Comparison of ENCODE assay signal across 1 cellular context in genomic region chr17:47066841-47067682, GRCh38.
TF ChIP-seq lines count a peak whose summit lies in the region.

No MANE protein-coding gene starts in this region.

TF ChIP-seq in H1, 55 proteins besides CTCF, POLR2A, EP300 and RAD21 (continued from another document):
- TF ChIP-seq JUN (IDR thresholded peaks at IDR 0.05; ENCODE audit: low read depth, low read length) (no peak), TEAD4 (IDR thresholded peaks at IDR 0.05; ENCODE audit: low read depth, low read length) (no peak), CBX8 (IDR thresholded peaks at IDR 0.05; ENCODE audit: borderline replicate concordance, low read depth, low read length) (no peak), SIRT6 (IDR thresholded peaks at IDR 0.05; ENCODE audit: low read length) (no peak), MAFK (IDR thresholded peaks at IDR 0.05; ENCODE audit: low read depth, low read length) (no peak), BCL11A (IDR thresholded peaks at IDR 0.05; ENCODE audit: low read depth in 2 of 2, low read length in 2 of 2) (no peak), SP2 (IDR thresholded peaks at IDR 0.05; ENCODE audit: low read length) (peak; percentile 99), POU5F1 (IDR thresholded peaks at IDR 0.05; ENCODE audit: low read depth, low read length) (peak; percentile 56; the same call in 1 of the 2 replicates), ASH2L (IDR thresholded peaks at IDR 0.05; ENCODE audit: low read length) (peak; percentile 97), CTBP2 (IDR thresholded peaks at IDR 0.05; ENCODE audit: borderline replicate concordance, insufficient read depth, insufficient read length, low read length) (no peak), BACH1 (IDR thresholded peaks at IDR 0.05; ENCODE audit: low read length) (no peak), NRF1 (IDR thresholded peaks at IDR 0.05; ENCODE audit: low read depth, low read length) (no peak), MAX (IDR thresholded peaks at IDR 0.05) (peak; percentile 60), KDM4A (IDR thresholded peaks at IDR 0.05; ENCODE audit: low read depth, low read length, severe bottlenecking) (no peak), CBX5 (IDR thresholded peaks at IDR 0.05; ENCODE audit: low read depth, low read length) (no peak), SUZ12 (IDR thresholded peaks at IDR 0.05; ENCODE audit: low read length) (no peak), ATF3 (IDR thresholded peaks at IDR 0.05; ENCODE audit: insufficient read depth, low read depth, low read length) (no peak), RBBP5 (IDR thresholded peaks at IDR 0.05; ENCODE audit: borderline replicate concordance, low read depth, low read length) (0 out of 2 replicates have a peak, but pooled peaks have one; percentile 56), EGR1 (IDR thresholded peaks at IDR 0.05; ENCODE audit: borderline replicate concordance, low read depth, low read length) (peak; percentile 88), RNF2 (IDR thresholded peaks at IDR 0.05; ENCODE audit: borderline replicate concordance, low read depth, low read length, missing control alignments, poor library complexity, severe bottlenecking) (no peak), EZH2 (IDR thresholded peaks at IDR 0.05; ENCODE audit: low read depth, low read length, severe bottlenecking) (no peak), SIX5 (IDR thresholded peaks at IDR 0.05; ENCODE audit: low read depth, low read length) (no peak), PHF8 (conservative IDR thresholded peaks at IDR 0.05; ENCODE audit: low read depth, low read length) (peak; percentile 56), SRF (IDR thresholded peaks at IDR 0.05; ENCODE audit: low read depth, low read length) (no peak), TCF12 (IDR thresholded peaks at IDR 0.05; ENCODE audit: low read depth, low read length) (peak; percentile 93; the same call in 1 of the 2 replicates), CHD7 (IDR thresholded peaks at IDR 0.05; ENCODE audit: insufficient replicate concordance, low read length) (no peak), BRCA1 (IDR thresholded peaks at IDR 0.05; ENCODE audit: low read depth, low read length) (no peak), NANOG (IDR thresholded peaks at IDR 0.05; ENCODE audit: insufficient read depth, low read depth, low read length, poor library complexity, severe bottlenecking) (no peak), CREB1 (IDR thresholded peaks at IDR 0.05) (peak; percentile 54; the same call in 1 of the 2 replicates), CHD1 (IDR thresholded peaks at IDR 0.05; ENCODE audit: low read depth, low read length) (no peak), HDAC6 (IDR thresholded peaks at IDR 0.05; ENCODE audit: low read depth, low read length) (no peak), RFX5 (IDR thresholded peaks at IDR 0.05; ENCODE audit: borderline replicate concordance, low read depth, low read length) (no peak), KDM5A (IDR thresholded peaks at IDR 0.05; ENCODE audit: low read length) (0 out of 2 replicates have a peak, but pooled peaks have one; percentile 30), TAF1 (IDR thresholded peaks at IDR 0.05; ENCODE audit: low read depth, low read length) (peak; percentile 68; the same call in 1 of the 2 replicates), CEBPB (IDR thresholded peaks at IDR 0.05; ENCODE audit: low read depth, low read length) (no peak)
- TF ChIP-seq, protein P1, sequence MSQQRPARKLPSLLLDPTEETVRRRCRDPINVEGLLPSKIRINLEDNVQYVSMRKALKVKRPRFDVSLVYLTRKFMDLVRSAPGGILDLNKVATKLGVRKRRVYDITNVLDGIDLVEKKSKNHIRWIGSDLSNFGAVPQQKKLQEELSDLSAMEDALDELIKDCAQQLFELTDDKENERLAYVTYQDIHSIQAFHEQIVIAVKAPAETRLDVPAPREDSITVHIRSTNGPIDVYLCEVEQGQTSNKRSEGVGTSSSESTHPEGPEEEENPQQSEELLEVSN (IDR thresholded peaks at IDR 0.05), result no peak
